1 cellular context compared by ENCODE assay signal in genomic region chr3:112561693-112562529, GRCh38.
TF ChIP-seq lines count a peak whose summit lies in the region.

Gene ATG3, minus strand, starts transcription at chr3:112561962. Its CDS starts 434 bp downstream, at chr3:112561528.
Gene SLC35A5, plus strand, starts transcription at chr3:112562045. Its CDS starts 1,359 bp downstream, at chr3:112563404.

TF ChIP-seq in HEK293, 187 proteins besides CTCF, POLR2A, EP300 and RAD21 (continued from another document and continues in another):
- TF ChIP-seq ZNF398 (tag by site-specific recombination; IDR thresholded peaks at IDR 0.05) (peak; percentile 76), ZEB2 (tag by site-specific recombination; IDR thresholded peaks at IDR 0.05) (peak; percentile 72), ZNF596 (tag by site-specific recombination; IDR thresholded peaks at IDR 0.05) (peak; percentile 71), KLF17 (tag by site-specific recombination; IDR thresholded peaks at IDR 0.05) (0 out of 2 replicates have a peak, but pooled peaks have one; percentile 55), ZNF561 (tag by site-specific recombination; IDR thresholded peaks at IDR 0.05; ENCODE audit: borderline replicate concordance) (peak; percentile 52; the same call in 1 of the 2 replicates), SETDB1 (IDR thresholded peaks at IDR 0.05; ENCODE audit: insufficient read length, low read length) (no peak), ZNF600 (tag by site-specific recombination; IDR thresholded peaks at IDR 0.05) (peak; percentile 92), ZFP41 (tag by site-specific recombination; IDR thresholded peaks at IDR 0.05; ENCODE audit: borderline replicate concordance) (no peak), ZNF518A (tag by site-specific recombination; conservative IDR thresholded peaks at IDR 0.05; ENCODE audit: low read depth) (0 out of 2 replicates have a peak, but pooled peaks have one; percentile 30), SP3 (tag by site-specific recombination; IDR thresholded peaks at IDR 0.05) (peak; percentile 94), KLF10 (tag by site-specific recombination; IDR thresholded peaks at IDR 0.05) (peak; percentile 97), ZNF670 (tag by site-specific recombination; IDR thresholded peaks at IDR 0.05; ENCODE audit: low read depth) (no peak), ZNF548 (tag by site-specific recombination; IDR thresholded peaks at IDR 0.05) (no peak), SP7 (tag by site-specific recombination; IDR thresholded peaks at IDR 0.05) (peak; percentile 71), KLF16 (tag by site-specific recombination; IDR thresholded peaks at IDR 0.05) (peak; percentile 97), ZNF571 (tag by site-specific recombination; IDR thresholded peaks at IDR 0.05) (no peak), PRDM10 (tag by site-specific recombination; IDR thresholded peaks at IDR 0.05) (peak; percentile 73), ZIC2 (tag by site-specific recombination; IDR thresholded peaks at IDR 0.05) (peak; percentile 69), REST (tag by site-specific recombination; IDR thresholded peaks at IDR 0.05) (peak; percentile 29; the same call in 1 of the 2 replicates), GLI4 (tag by site-specific recombination; IDR thresholded peaks at IDR 0.05) (0 out of 2 replicates have a peak, but pooled peaks have one; percentile 61), ZBTB21 (tag by site-specific recombination; IDR thresholded peaks at IDR 0.05) (peak; percentile 63), KLF8 (tag by site-specific recombination; IDR thresholded peaks at IDR 0.05) (peak; percentile 92), KLF9 (tag by site-specific recombination; IDR thresholded peaks at IDR 0.05; ENCODE audit: low read depth) (peak; percentile 92), ZNF404 (tag by site-specific recombination; IDR thresholded peaks at IDR 0.05) (no peak), ZNF10 (tag by site-specific recombination; IDR thresholded peaks at IDR 0.05) (no peak), WT1 (tag by site-specific recombination; IDR thresholded peaks at IDR 0.05) (peak; percentile 33; the same call in 1 of the 2 replicates), GLIS2 (tag by site-specific recombination; IDR thresholded peaks at IDR 0.05) (peak; percentile 70), ZSCAN30 (tag by site-specific recombination; IDR thresholded peaks at IDR 0.05) (0 out of 2 replicates have a peak, but pooled peaks have one; percentile 44), ZBTB7A (tag by site-specific recombination; IDR thresholded peaks at IDR 0.05; ENCODE audit: low read depth) (0 out of 2 replicates have a peak, but pooled peaks have one; percentile 26), ZNF341 (tag by site-specific recombination; IDR thresholded peaks at IDR 0.05; ENCODE audit: low read depth) (peak; percentile 97), ZXDB (tag by site-specific recombination; IDR thresholded peaks at IDR 0.05) (peak; percentile 75), ZNF530 (tag by site-specific recombination; IDR thresholded peaks at IDR 0.05; ENCODE audit: low read depth) (no peak), ZNF426 (tag by site-specific recombination; IDR thresholded peaks at IDR 0.05) (no peak), ZNF174 (tag by site-specific recombination; IDR thresholded peaks at IDR 0.05) (no peak), PRDM1 (tag by site-specific recombination; IDR thresholded peaks at IDR 0.05) (peak; percentile 89), ZNF692 (tag by site-specific recombination; IDR thresholded peaks at IDR 0.05) (peak; percentile 75), ZNF366 (tag by site-specific recombination; conservative IDR thresholded peaks at IDR 0.05) (peak; percentile 86), ZNF580 (tag by site-specific recombination; IDR thresholded peaks at IDR 0.05) (peak; percentile 58; the same call in 1 of the 2 replicates), ZBTB48 (tag by site-specific recombination; IDR thresholded peaks at IDR 0.05) (peak; percentile 88), ZBTB10 (tag by site-specific recombination; IDR thresholded peaks at IDR 0.05) (peak; percentile 86), ZNF529 (tag by site-specific recombination; IDR thresholded peaks at IDR 0.05; ENCODE audit: insufficient replicate concordance) (no peak), ZNF350 (tag by site-specific recombination; IDR thresholded peaks at IDR 0.05) (no peak), ZNF830 (tag by site-specific recombination; IDR thresholded peaks at IDR 0.05; ENCODE audit: low read depth) (no peak)
